9 cellular contexts compared by ENCODE assay signal in the genomic region with DNA sequence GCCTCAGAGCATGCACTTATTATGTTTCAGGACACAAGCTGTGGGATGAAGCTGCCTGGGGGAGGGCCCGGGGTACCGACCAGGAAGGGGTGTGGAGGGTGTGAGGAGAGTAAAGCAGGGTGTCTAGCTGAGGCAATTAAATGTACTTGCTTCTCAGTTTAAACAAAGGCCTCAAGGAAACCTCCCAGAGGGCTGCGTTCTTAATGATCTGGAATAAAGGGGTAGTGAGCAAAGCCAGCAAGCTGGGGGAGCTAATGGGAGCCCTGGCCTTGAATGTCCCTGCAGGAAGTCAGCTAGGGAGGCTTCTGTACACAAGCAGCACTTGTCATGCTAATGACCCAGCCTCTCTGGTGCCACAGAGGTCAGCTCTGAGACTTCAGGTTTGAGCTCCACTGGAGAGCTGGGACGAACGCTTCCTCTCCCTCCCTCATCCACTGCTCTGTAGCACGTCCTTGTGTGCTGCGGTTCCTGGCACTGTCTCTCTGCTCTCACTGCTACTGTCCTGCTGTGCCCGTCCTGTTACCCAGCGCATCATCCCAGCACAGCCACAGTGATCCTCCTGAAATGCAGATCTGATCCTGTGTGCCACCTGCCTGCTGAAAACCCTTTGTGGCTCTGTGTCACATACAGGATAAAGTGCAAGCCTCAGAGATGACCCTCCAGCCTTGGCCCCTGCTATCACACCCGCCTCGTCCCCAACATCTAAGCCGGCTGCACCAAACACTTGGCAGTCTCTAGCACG.
DNase-seq lines count a peak whose midpoint lies in the region; ATAC-seq and TF ChIP-seq lines count a peak whose summit lies in the region.
"Had no signal": no experiment of that assay in that cellular context is flagged by ENCODE, and none has a peak within 500 bp of the region (broad histone marks: within the 10 kb centered on the region; RNA-seq: fewer than 3 reads in every experiment).

No MANE protein-coding gene starts in this region.

- no peak for TF ChIP-seq CTCF in cardiac muscle cell (IDR thresholded peaks at IDR 0.05; ENCODE audit: low read depth, low read length)
- TF ChIP-seq CTCF in natural killer cell (IDR thresholded peaks at IDR 0.05) = no peak
- TF ChIP-seq CTCF in A673 (conservative IDR thresholded peaks at IDR 0.05; ENCODE audit: low read depth, low read length) = no peak
- TF ChIP-seq CTCF in lower leg skin (IDR thresholded peaks at IDR 0.05) = no peak

- CTCF ChIA-PET in A673 (lab: Charles Lee) = no interaction called here

- BruUV-seq in A673 (replicated peaks; lab: Mats Ljungman, UMichigan) = no TSS peak

- TF ChIP-seq POLR2A in lower leg skin (IDR thresholded peaks at IDR 0.05) = no peak

- POLR2A ChIA-PET in A673 (lab: Charles Lee; ENCODE audit: low non-redundant PET) = no interaction called here

- H3K27me3 ChIP-seq in cardiac muscle cell (no peaks in the 10 kb centered on the region), A673 (replicated peaks; ENCODE audit: insufficient read depth, low read depth, low read length, poor library complexity) (no peaks in the 10 kb centered on the region)

- peak overlapping the region; percentile 82 for H3K27ac ChIP-seq in cardiac muscle cell
- no peak overlapping the region for H3K27ac ChIP-seq in A673 (ENCODE audit: low read depth, low read length, poor library complexity, severe bottlenecking)

- no peaks in the 10 kb centered on the region for H3K9me3 Mint-ChIP-seq in natural killer cell

- H3K27ac Mint-ChIP-seq in natural killer cell = peak overlapping the region; percentile 59 to 76

- peaks cover 7 to 12% of the 10 kb centered on the region in 2 donors for H3K27me3 Mint-ChIP-seq in natural killer cell (ENCODE audit: low read depth in 2 of 2)

- peaks cover 21 to 27% of the 10 kb centered on the region in 2 donors for H3K4me1 Mint-ChIP-seq in natural killer cell

- H3K36me3 Mint-ChIP-seq in natural killer cell = no peaks in the 10 kb centered on the region

- H3K9me3 ChIP-seq in cardiac muscle cell (ENCODE audit: low read depth) (no peaks in the 10 kb centered on the region), A673 (ENCODE audit: low read depth, low read length, poor library complexity, severe bottlenecking) (no peaks in the 10 kb centered on the region)

- ATAC-seq in natural killer cell = peak; percentile 61 to 81 (median 65)
- no peak for ATAC-seq in GM19395 (IDR thresholded peaks at IDR 0.05; ENCODE audit: unreplicated experiment)

- no peak overlapping the region for H3K4me3 ChIP-seq in cardiac muscle cell
- no peak overlapping the region for H3K4me3 ChIP-seq in A673 (ENCODE audit: low read depth, low read length, poor library complexity, severe bottlenecking)
- no peak overlapping the region for H3K4me3 ChIP-seq in lower leg skin (ENCODE audit: low read depth, poor library complexity, severe bottlenecking)

- H3K4me1 ChIP-seq in cardiac muscle cell (ENCODE audit: low read depth) (peaks cover 72% of the 10 kb centered on the region), A673 (ENCODE audit: insufficient read depth, low read length, poor library complexity, severe bottlenecking) (no peaks in the 10 kb centered on the region)

- DNase-seq in DMS53 treated with DMSO at 0.1 percent for 48 hours (lab: John Stamatoyannopoulos, UW; ENCODE audit: unreplicated experiment) (peak; percentile 93), NCI-H2227 treated with DMSO at 0.1 percent for 48 hours (lab: John Stamatoyannopoulos, UW) (peak; percentile 97), cardiac muscle cell (ENCODE audit: low read depth in 1 of 2, low spot score in 1 of 2) (peak in 1 of 2 donors; percentile 91), natural killer cell (no peak), A673 (ENCODE audit: low spot score) (no peak), D341Med (ENCODE audit: low spot score) (no peak), lower leg skin (ENCODE audit: low spot score in 2 of 2) (no peak)
- DNase-seq: stimulated activated CD4-positive, alpha-beta T cell treated with anti-CD3 and anti-CD28 coated beads, Interleukin-2, amount 100 ng/mL, for 48 hours had no signal

- H3K4me3 Mint-ChIP-seq in natural killer cell = peak overlapping the region; percentile 58

- H3K36me3 ChIP-seq in cardiac muscle cell (no peaks in the 10 kb centered on the region), A673 (ENCODE audit: insufficient read depth, low read length, poor library complexity, severe bottlenecking) (no peaks in the 10 kb centered on the region)

- intact Hi-C loops in natural killer cell (cut with micrococcal nuclease) = no loop called here
- intact Hi-C loops in A673 (cut with micrococcal nuclease; ENCODE audit: unreplicated experiment) = no loop called here
- intact Hi-C loops in lower leg skin (cut with DNase I; ENCODE audit: low total_unique reads) = no loop called here

- 76 to 82% methylated on average over 13 of the region's 13 CpGs for WGBS in lower leg skin, 2 donors

Comparison
In these comparisons a context has a peak if more than half of its experiments do, and no peak if none do; other contexts are left out.
1. DNase-seq: peak in DMS53 treated with DMSO at 0.1 percent for 48 hours (single experiment) and NCI-H2227 treated with DMSO at 0.1 percent for 48 hours (single experiment); none in natural killer cell (single experiment), A673 (single experiment), D341Med (single experiment) and lower leg skin (0 of 2).